ENCODE assay signal across 26 cellular contexts in genomic region chr5:61582421-61582820, GRCh38.
"Had no signal": no experiment of that assay in that cellular context is flagged by ENCODE, and none has a peak within 500 bp of the region (broad histone marks: within the 10 kb centered on the region; RNA-seq: fewer than 3 reads in every experiment).

No MANE protein-coding gene starts in this region.

- H3K27ac ChIP-seq: gastroesophageal sphincter, neural progenitor cell, psoas muscle, right atrium auricular region had no signal

- H3K9me3 Mint-ChIP-seq: activated CD4-positive, alpha-beta memory T cell treated with anti-CD3 and anti-CD28 coated beads, Interleukin-2, amount 10 ng/mL, durations not matched to agents 7 days and 5 days; activated CD4-positive, alpha-beta T cell treated with anti-CD3 and anti-CD28 coated beads, Interleukin-2, amount 10 ng/mL, durations not matched to agents 24 days and 14 days; activated naive CD4-positive, alpha-beta T cell treated with anti-CD3 and anti-CD28 coated beads, Interleukin-2, amount 50 U/mL, for 24 hours; stimulated activated naive CD8-positive, alpha-beta T cell treated with anti-CD3 and anti-CD28 coated beads, Interleukin-15, Interleukin-2, amounts not matched to agents 100 ng/mL and 50 ng/mL, for 24 hours had no signal

- H3K36me3 ChIP-seq: adrenal gland, gastroesophageal sphincter, neural progenitor cell, right atrium auricular region, thyroid gland had no signal

- H3K4me2 ChIP-seq: neural progenitor cell, SK-N-SH had no signal

- H3K9me3 ChIP-seq: adrenal gland, gastroesophageal sphincter, psoas muscle, right atrium auricular region, SK-N-SH, thyroid gland had no signal

- FAIRE-seq: bronchial epithelial cell had no signal

- H3K4me3 ChIP-seq: adrenal gland, gastroesophageal sphincter, neural progenitor cell, psoas muscle, right atrium auricular region, thyroid gland had no signal

- H3K4me1 ChIP-seq: neural progenitor cell, psoas muscle had no signal

- H3K27me3 Mint-ChIP-seq: activated CD4-positive, alpha-beta memory T cell treated with anti-CD3 and anti-CD28 coated beads, Interleukin-2, amount 10 ng/mL, durations not matched to agents 7 days and 5 days; activated CD4-positive, alpha-beta T cell treated with anti-CD3 and anti-CD28 coated beads, Interleukin-2, amount 10 ng/mL, durations not matched to agents 24 days and 14 days; activated naive CD4-positive, alpha-beta T cell treated with anti-CD3 and anti-CD28 coated beads, Interleukin-2, amount 50 U/mL, for 24 hours; naive B cell had no signal

- H3K4me1 Mint-ChIP-seq: activated CD4-positive, alpha-beta memory T cell treated with anti-CD3 and anti-CD28 coated beads, Interleukin-2, amount 10 ng/mL, durations not matched to agents 7 days and 5 days; activated CD4-positive, alpha-beta T cell treated with anti-CD3 and anti-CD28 coated beads, Interleukin-2, amount 10 ng/mL, durations not matched to agents 24 days and 14 days; activated CD8-positive, alpha-beta memory T cell treated with anti-CD3 and anti-CD28 coated beads, Interleukin-2, amount 10 ng/mL, durations not matched to agents 7 days and 5 days; activated naive CD4-positive, alpha-beta T cell treated with anti-CD3 and anti-CD28 coated beads, Interleukin-2, amount 50 U/mL, for 24 hours; naive B cell had no signal

- H3K36me3 Mint-ChIP-seq: activated CD8-positive, alpha-beta memory T cell treated with anti-CD3 and anti-CD28 coated beads, Interleukin-2, amount 10 ng/mL, durations not matched to agents 7 days and 5 days; activated naive CD4-positive, alpha-beta T cell treated with anti-CD3 and anti-CD28 coated beads, Interleukin-2, amount 50 U/mL, for 24 hours; neural progenitor cell had no signal

- ATAC-seq: activated CD4-positive, CD25-positive, alpha-beta regulatory T cell treated with anti-CD3 and anti-CD28 coated beads, Interleukin-2, amount 50 U/mL, for 24 hours; activated CD8-positive, alpha-beta memory T cell treated with anti-CD3 and anti-CD28 coated beads, Interleukin-2, amount 10 ng/mL, durations not matched to agents 7 days and 5 days; esophagus mucosa; gastroesophageal sphincter; left cardiac atrium; psoas muscle had no signal

- H3K4me3 Mint-ChIP-seq: activated CD4-positive, alpha-beta memory T cell treated with anti-CD3 and anti-CD28 coated beads, Interleukin-2, amount 10 ng/mL, durations not matched to agents 7 days and 5 days; activated CD4-positive, alpha-beta T cell treated with anti-CD3 and anti-CD28 coated beads, Interleukin-2, amount 10 ng/mL, durations not matched to agents 24 days and 14 days; activated CD8-positive, alpha-beta memory T cell treated with anti-CD3 and anti-CD28 coated beads, Interleukin-2, amount 10 ng/mL, durations not matched to agents 7 days and 5 days; activated naive CD4-positive, alpha-beta T cell treated with anti-CD3 and anti-CD28 coated beads, Interleukin-2, amount 50 U/mL, for 24 hours; naive B cell; neural progenitor cell; stimulated activated naive CD8-positive, alpha-beta T cell treated with anti-CD3 and anti-CD28 coated beads, Interleukin-15, Interleukin-2, amounts not matched to agents 100 ng/mL and 50 ng/mL, for 24 hours had no signal

- DNase-seq: activated CD4-positive, alpha-beta memory T cell treated with anti-CD3 and anti-CD28 coated beads, Interleukin-2, amount 10 ng/mL, durations not matched to agents 7 days and 5 days; activated CD4-positive, alpha-beta T cell treated with anti-CD3 and anti-CD28 coated beads, Interleukin-2, amount 10 ng/mL, durations not matched to agents 24 days and 14 days; activated CD8-positive, alpha-beta memory T cell treated with anti-CD3 and anti-CD28 coated beads, Interleukin-2, amount 10 ng/mL, durations not matched to agents 7 days and 5 days; activated gamma-delta T cell treated with Interleukin-2 at 50 U/mL for 16 hours; activated T-cell treated with anti-CD3 and anti-CD28 coated beads for 4 hours; effector CD4-positive, alpha-beta T cell; head of caudate nucleus; islet precursor cell; left cardiac atrium; mesendoderm; naive B cell; psoas muscle; SK-N-SH; stimulated activated CD4-positive, alpha-beta T cell treated with anti-CD3 and anti-CD28 coated beads, Interleukin-12 subunit alpha, Interleukin-12 subunit beta, amount 100 ng/mL, for 4 hours; substantia nigra; T-helper 2 cell; thyroid gland had no signal

- H3K27me3 ChIP-seq: adrenal gland, gastroesophageal sphincter, neural progenitor cell, right atrium auricular region, thyroid gland had no signal

- H3K27ac Mint-ChIP-seq: activated CD4-positive, alpha-beta memory T cell treated with anti-CD3 and anti-CD28 coated beads, Interleukin-2, amount 10 ng/mL, durations not matched to agents 7 days and 5 days; activated CD4-positive, alpha-beta T cell treated with anti-CD3 and anti-CD28 coated beads, Interleukin-2, amount 10 ng/mL, durations not matched to agents 24 days and 14 days; activated CD8-positive, alpha-beta memory T cell treated with anti-CD3 and anti-CD28 coated beads, Interleukin-2, amount 10 ng/mL, durations not matched to agents 7 days and 5 days; activated naive CD4-positive, alpha-beta T cell treated with anti-CD3 and anti-CD28 coated beads, Interleukin-2, amount 50 U/mL, for 24 hours; naive B cell; neural progenitor cell; stimulated activated naive CD8-positive, alpha-beta T cell treated with anti-CD3 and anti-CD28 coated beads, Interleukin-15, Interleukin-2, amounts not matched to agents 100 ng/mL and 50 ng/mL, for 24 hours had no signal

- H3K9ac ChIP-seq: neural progenitor cell, SK-N-SH had no signal
